In genomic region chr5:95962785-95963184, GRCh38 we compare ENCODE assay signal across 8 cellular contexts. TPM values are rescaled to one million over a fixed set of nuclear protein-coding genes. Genes with fewer than 3 reads are reported as not detected.
DNase-seq lines count a peak whose midpoint lies in the region; ATAC-seq and TF ChIP-seq lines count a peak whose summit lies in the region.

No MANE protein-coding gene starts in this region.

- H4K8ac ChIP-seq in trophoblast cell (ENCODE audit: low read depth, low read length), result no peak overlapping the region

- H4K12ac ChIP-seq in trophoblast cell (ENCODE audit: low read depth, low read length), result no peak overlapping the region

- H3K9ac ChIP-seq in trophoblast cell (ENCODE audit: low read length), result no peak overlapping the region

- H3K27ac ChIP-seq in RWPE2 (ENCODE audit: poor library complexity, severe bottlenecking) (peak overlapping the region; percentile 84), epithelial cell of prostate (peak overlapping the region; percentile 96), trophoblast cell (ENCODE audit: low read depth, low read length) (no peak overlapping the region)

- H2BK12ac ChIP-seq in trophoblast cell (ENCODE audit: low read length), result no peak overlapping the region

- H3K79me1 ChIP-seq in trophoblast cell (ENCODE audit: low read length), result peaks cover 15% of the 10 kb centered on the region

- no peak overlapping the region for H3K4me2 ChIP-seq in trophoblast cell (ENCODE audit: low read length)

- no peak overlapping the region for H2AK5ac ChIP-seq in trophoblast cell (ENCODE audit: low read length)

- no peak overlapping the region for H3K14ac ChIP-seq in trophoblast cell (ENCODE audit: low read length)

- H3K4me1 ChIP-seq in RWPE2 (ENCODE audit: insufficient read depth, poor library complexity, severe bottlenecking) (peaks cover 31% of the 10 kb centered on the region), trophoblast cell (ENCODE audit: control insufficient read depth in 1 of 2, insufficient read depth in 2 of 2, low read length in 2 of 2) (peaks cover 14 to 22% of the 10 kb centered on the region in 2 experiments)

- H3K9me3 ChIP-seq in RWPE2 (ENCODE audit: severe bottlenecking), result no peaks in the 10 kb centered on the region
- no peaks in the 10 kb centered on the region for H3K9me3 ChIP-seq in trophoblast cell (ENCODE audit: insufficient read depth, low read depth, low read length)

- WGBS in trophoblast cell (ENCODE audit: extremely low coverage, insufficient coverage, insufficient read length), result no CpG with 5 or more reads among the region's 6 CpGs

- H3K4ac ChIP-seq in trophoblast cell (ENCODE audit: low read depth, low read length), result no peak overlapping the region

- peaks cover 11% of the 10 kb centered on the region for H3K79me2 ChIP-seq in trophoblast cell (ENCODE audit: control insufficient read depth, insufficient read depth, low read length, poor library complexity)

- no peak overlapping the region for H2AFZ ChIP-seq in trophoblast cell (ENCODE audit: insufficient read depth, low read length, poor library complexity)

- no peak for TF ChIP-seq CTCF in RWPE2 (IDR thresholded peaks at IDR 0.05; ENCODE audit: poor library complexity, severe bottlenecking)

- H3K36me3 ChIP-seq in RWPE2 (ENCODE audit: low read depth) (peaks cover 32% of the 10 kb centered on the region), trophoblast cell (ENCODE audit: control insufficient read depth in 1 of 2, insufficient read depth in 2 of 2, low read length in 2 of 2) (no peaks in the 10 kb centered on the region)

- ATAC-seq in RWPE2 (ENCODE audit: low read depth), result no peak
- no peak for ATAC-seq in GM21786 (IDR thresholded peaks at IDR 0.05; ENCODE audit: unreplicated experiment)
- ATAC-seq in HG02759 (IDR thresholded peaks at IDR 0.05; ENCODE audit: unreplicated experiment), result no peak

- H3K4me3 ChIP-seq in RWPE2 (ENCODE audit: severe bottlenecking), result no peak overlapping the region
- H3K4me3 ChIP-seq in trophoblast cell (ENCODE audit: low read depth, low read length), result no peak overlapping the region

- DNase-seq in EH (ENCODE audit: low read depth), result peak; percentile 27
- no peak for DNase-seq in RWPE2 (ENCODE audit: low spot score)
- no peak for DNase-seq in epithelial cell of prostate (ENCODE audit: low read depth, low spot score)
- DNase-seq in trophoblast cell, result peak; percentile 32 to 69
- DNase-seq in GM19238 (ENCODE audit: insufficient read length, low spot score), result no peak
- DNase-seq in hippocampal formation (lab: John Stamatoyannopoulos, UW), result no peak

- H3K23ac ChIP-seq in trophoblast cell (ENCODE audit: low read length), result no peak overlapping the region

- H3K18ac ChIP-seq in trophoblast cell (ENCODE audit: low read length), result no peak overlapping the region

- no peak overlapping the region for H2BK120ac ChIP-seq in trophoblast cell (ENCODE audit: insufficient read depth, low read length, poor library complexity)

- no peaks in the 10 kb centered on the region for H3K27me3 ChIP-seq in RWPE2 (ENCODE audit: insufficient read depth, poor library complexity, severe bottlenecking)
- no peaks in the 10 kb centered on the region for H3K27me3 ChIP-seq in trophoblast cell (ENCODE audit: insufficient read depth, low read length)

- H4K91ac ChIP-seq in trophoblast cell (ENCODE audit: low read depth, low read length), result no peak overlapping the region

- no peak overlapping the region for H2BK5ac ChIP-seq in trophoblast cell (ENCODE audit: low read depth, low read length, poor library complexity)

RNA-seq across cellular contexts. Expression of gene ELL2, which starts 1.1 kb away (rescaled TPM):
- polyA plus RNA-seq in trophoblast cell (2013), result 19.8 and 20.7 TPM in 2 replicates

Comparison
In these comparisons a context has a peak if more than half of its experiments do, and no peak if none do; other contexts are left out.
1. DNase-seq: peak in EH (single experiment) and trophoblast cell (2 of 2); none in RWPE2 (single experiment), epithelial cell of prostate (single experiment), GM19238 (single experiment) and hippocampal formation (0 of 2).